14 cellular contexts compared by ENCODE assay signal in the genomic region with DNA sequence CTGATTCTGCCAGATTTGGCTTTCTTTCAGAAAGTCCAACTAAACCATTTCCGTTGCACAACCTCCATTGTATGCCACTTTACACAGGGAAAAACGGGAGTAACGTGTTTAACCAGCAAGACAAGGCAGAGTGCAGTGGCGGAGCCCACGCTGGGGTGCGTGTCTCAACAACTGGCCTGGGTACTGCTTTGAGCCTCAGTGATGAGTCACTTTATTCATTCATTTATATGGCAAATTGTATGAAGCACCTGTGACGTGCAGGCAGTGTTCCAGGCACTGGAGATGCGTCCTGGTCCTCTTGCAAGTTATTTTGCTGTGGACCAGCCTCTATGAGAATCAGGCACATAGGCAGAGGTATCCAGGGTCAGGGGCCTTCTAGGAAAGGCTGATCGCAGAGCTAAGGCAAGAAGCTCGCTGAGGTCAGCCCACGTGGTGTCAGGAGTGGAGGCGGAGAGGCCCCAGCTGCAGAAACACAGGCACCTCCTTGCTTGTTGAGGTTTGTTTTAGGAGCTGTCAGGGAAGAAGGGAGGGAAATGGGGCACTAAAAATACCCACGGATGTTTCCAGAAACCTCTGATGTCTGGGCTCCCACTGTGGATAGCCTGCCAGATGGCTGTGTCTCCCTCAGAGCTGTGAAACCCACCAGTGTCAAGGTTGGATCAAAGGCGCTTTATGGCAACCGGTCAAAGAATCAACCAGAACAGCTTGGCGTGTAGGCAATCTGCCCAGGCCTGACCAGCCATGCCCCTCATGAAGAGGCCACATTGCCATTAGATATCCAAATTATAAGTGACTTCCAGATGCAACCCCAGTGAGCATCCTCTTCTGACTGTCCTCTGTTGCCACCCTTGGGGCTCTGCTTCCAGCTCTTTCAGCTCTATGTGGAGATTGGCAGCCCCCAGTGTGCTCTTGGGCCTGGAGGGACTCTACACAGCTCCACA.
DNase-seq lines count a peak whose midpoint lies in the region; ATAC-seq and TF ChIP-seq lines count a peak whose summit lies in the region.
"Had no signal": no experiment of that assay in that cellular context is flagged by ENCODE, and none has a peak within 500 bp of the region (broad histone marks: within the 10 kb centered on the region; RNA-seq: fewer than 3 reads in every experiment).

No MANE protein-coding gene starts in this region.

- H3K4me2 ChIP-seq in OCI-LY7 (ENCODE audit: low read length) (peak overlapping the region; percentile 66), Karpas-422 (ENCODE audit: low read depth, low read length, poor library complexity, severe bottlenecking) (no peak overlapping the region)

- H3K36me3 ChIP-seq in OCI-LY7 (ENCODE audit: insufficient read depth, low read length): peaks cover 12% of the 10 kb centered on the region; the same call in 1 of the 2 replicates
- no peaks in the 10 kb centered on the region for H3K36me3 ChIP-seq in prostate gland
- no peaks in the 10 kb centered on the region for H3K36me3 ChIP-seq in Karpas-422 (ENCODE audit: insufficient read depth, low read length)
- H3K36me3 ChIP-seq: stomach had no signal

- TF ChIP-seq POLR2A in prostate gland (IDR thresholded peaks at IDR 0.05): no peak

- TF ChIP-seq CTCF in OCI-LY7 (conservative IDR thresholded peaks at IDR 0.05; ENCODE audit: low read length) (no peak), epithelial cell of esophagus (IDR thresholded peaks at IDR 0.05; ENCODE audit: insufficient read depth, low read depth, low read length, missing control alignments) (no peak), prostate gland (IDR thresholded peaks at IDR 0.05) (peak in 1 of 4 experiments; percentile 7)

- no peaks in the 10 kb centered on the region for H3K9me2 ChIP-seq in OCI-LY7 (ENCODE audit: insufficient read depth, low read length)
- no peaks in the 10 kb centered on the region for H3K9me2 ChIP-seq in Karpas-422 (replicated peaks; ENCODE audit: insufficient read depth, low read length)

- 63% methylated on average over 16 of the region's 16 CpGs for WGBS in prostate gland

- no peaks in the 10 kb centered on the region for H3K79me2 ChIP-seq in OCI-LY7 (ENCODE audit: insufficient read depth, low read depth, low read length)
- H3K79me2 ChIP-seq in Karpas-422 (ENCODE audit: low read length): no peaks in the 10 kb centered on the region

- H3K9me3 ChIP-seq in OCI-LY7 (ENCODE audit: low read length) (peaks cover 21% of the 10 kb centered on the region; the same call in 1 of the 2 replicates), prostate gland (no peaks in the 10 kb centered on the region), Karpas-422 (ENCODE audit: low read length) (no peaks in the 10 kb centered on the region)

- no peaks in the 10 kb centered on the region for H4K20me1 ChIP-seq in OCI-LY7 (ENCODE audit: insufficient read depth, low read length)
- H4K20me1 ChIP-seq in Karpas-422 (ENCODE audit: insufficient read depth, low read depth, low read length): no peaks in the 10 kb centered on the region

- intact Hi-C loops in OCI-LY7 (cut with micrococcal nuclease; ENCODE audit: unreplicated experiment): loop anchor here (5.0 kb wide), 1 partner anchor 48 kb away; no protein-coding TSS in a partner anchor
- intact Hi-C loops in prostate gland (cut with DNase I): no loop called here

- H3K9ac ChIP-seq in Karpas-422 (ENCODE audit: low read length): no peak overlapping the region

- ATAC-seq in GM21528 (IDR thresholded peaks at IDR 0.05; ENCODE audit: low FRiP score, unreplicated experiment): no peak
- ATAC-seq: T-cell had no signal

- no TSS peak for BruUV-seq in OCI-LY7 (replicated peaks; lab: Mats Ljungman, UMichigan)

- CTCF ChIA-PET in OCI-LY7 (lab: Charles Lee; ENCODE audit: unreplicated experiment): no interaction called here

- H3K27me3 ChIP-seq in prostate gland (replicated peaks; ENCODE audit: insufficient read depth) (no peaks in the 10 kb centered on the region), Karpas-422 (ENCODE audit: low read length) (no peaks in the 10 kb centered on the region)
- H3K27me3 ChIP-seq: stomach had no signal

- H3K4me1 ChIP-seq in OCI-LY7 (ENCODE audit: insufficient read depth, low read length, poor library complexity, severe bottlenecking) (peaks cover 61% of the 10 kb centered on the region), prostate gland (replicated peaks) (peaks cover 6% of the 10 kb centered on the region), Karpas-422 (ENCODE audit: low read length) (no peaks in the 10 kb centered on the region)

- peak overlapping the region; percentile 95 for H3K27ac ChIP-seq in OCI-LY7 (ENCODE audit: low read depth, low read length, poor library complexity, severe bottlenecking)
- no peak overlapping the region for H3K27ac ChIP-seq in prostate gland
- no peak overlapping the region for H3K27ac ChIP-seq in Karpas-422 (ENCODE audit: low read length)
- H3K27ac ChIP-seq: stomach had no signal

- in situ Hi-C loops in G401 (cut with HindIII; ENCODE audit: low sequenced_read_pairs): no loop called here

- POLR2A ChIA-PET in OCI-LY7 (lab: Charles Lee): interaction anchor here (0.9 to 2.7 kb wide), 5 partner anchors 20 to 46 kb away, joined by 3 to 9 read pairs (median 4); no protein-coding TSS in a partner anchor

- H3K4me3 ChIP-seq in OCI-LY7 (ENCODE audit: low read depth, low read length, poor library complexity, severe bottlenecking) (no peak overlapping the region), epithelial cell of esophagus (ENCODE audit: low read length) (no peak overlapping the region), prostate gland (no peak overlapping the region), Karpas-422 (ENCODE audit: low read length) (no peak overlapping the region)
- H3K4me3 ChIP-seq: stomach had no signal

- H2AFZ ChIP-seq in OCI-LY7 (ENCODE audit: low read length): peak overlapping the region; percentile 46; the same call in 1 of the 2 replicates
- H2AFZ ChIP-seq in Karpas-422 (ENCODE audit: low read length): no peak overlapping the region

- DNase-seq in G401 (ENCODE audit: low spot score) (peak; percentile 66), OCI-LY7 (ENCODE audit: low spot score) (no peak), epithelial cell of esophagus (ENCODE audit: low read depth) (peak; percentile 99), prostate gland (ENCODE audit: low spot score) (peak; percentile 78), Karpas-422 (no peak), SKM-1 (lab: John Stamatoyannopoulos, UW; ENCODE audit: unreplicated experiment) (no peak)
- DNase-seq: activated CD4-positive, alpha-beta T cell treated with anti-CD3 and anti-CD28 coated beads for 4 hours; activated naive CD4-positive, alpha-beta T cell treated with anti-CD3 and anti-CD28 coated beads for 36 hours; CD4-positive, alpha-beta memory T cell; NCI-H2081; stimulated activated CD4-positive, alpha-beta T cell treated with anti-CD3 and anti-CD28 coated beads, Interleukin-4, amount 100 ng/mL, for 4 hours; stomach; T-cell had no signal

Comparison
In these comparisons a context has a peak if more than half of its experiments do, and no peak if none do; other contexts are left out.
1. DNase-seq: peak in G401 (single experiment), epithelial cell of esophagus (single experiment) and prostate gland (single experiment); none in OCI-LY7 (single experiment), Karpas-422 (single experiment) and SKM-1 (single experiment).